ENCODE assay signal across 8 cellular contexts in the genomic region with DNA sequence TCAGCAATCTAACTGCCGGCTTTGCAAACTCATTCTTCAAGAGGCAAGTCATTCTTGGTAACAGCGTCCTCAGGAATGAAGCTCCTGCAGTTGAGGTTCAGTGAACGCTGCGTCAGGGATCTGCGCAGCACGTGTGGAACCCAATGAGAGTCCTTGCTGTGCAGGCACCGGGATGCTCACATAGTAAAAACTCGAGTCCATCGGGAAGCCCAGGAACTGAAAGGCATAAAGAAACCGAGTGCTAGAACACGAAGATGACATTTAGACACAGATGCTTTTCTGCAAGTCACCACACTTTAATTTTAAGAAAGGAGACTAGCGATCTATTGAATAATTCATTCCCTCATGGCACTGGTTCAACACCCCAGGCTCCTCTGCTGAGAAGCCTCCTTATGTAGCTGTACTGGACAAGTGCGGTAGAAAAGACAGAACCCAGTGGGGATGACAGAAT. TPM values are rescaled to one million over a fixed set of nuclear protein-coding genes. Genes with fewer than 3 reads are reported as not detected.
DNase-seq lines count a peak whose midpoint lies in the region; ATAC-seq and TF ChIP-seq lines count a peak whose summit lies in the region.

No MANE protein-coding gene starts in this region.

- H3K36me3 Mint-ChIP-seq in brain (peaks cover 24% of the 10 kb centered on the region), mesothelial cell of epicardium (peaks cover 7% of the 10 kb centered on the region)

- intact Hi-C loops in esophagus muscularis mucosa (cut with DNase I), result loop anchor here (5.0 kb wide), 1 partner anchor 38 kb away; no protein-coding TSS in a partner anchor

- peak overlapping the region; percentile 3 for H3K4me3 ChIP-seq in AG04449 (ENCODE audit: low read depth, low read length)
- H3K4me3 ChIP-seq in esophagus muscularis mucosa, result no peak overlapping the region

- CTCF ChIA-PET in AG04449 (lab: Yijun Ruan, JAX), result interaction anchor here (1.3 kb wide), 1 partner anchor 10 kb away, joined by 3 read pairs; no protein-coding TSS in a partner anchor

- no peaks in the 10 kb centered on the region for H3K27me3 ChIP-seq in esophagus muscularis mucosa

- TF ChIP-seq EP300 in esophagus muscularis mucosa (IDR thresholded peaks at IDR 0.05), result no peak

- H3K27me3 Mint-ChIP-seq in brain (peaks cover 3% of the 10 kb centered on the region), mesothelial cell of epicardium (ENCODE audit: low read depth) (no peaks in the 10 kb centered on the region)

- ATAC-seq in HG02610 (IDR thresholded peaks at IDR 0.05; ENCODE audit: unreplicated experiment) (no peak), GM19035 (IDR thresholded peaks at IDR 0.05; ENCODE audit: unreplicated experiment) (no peak)

- H3K9me3 Mint-ChIP-seq in brain (peaks cover 0 to 7% (median 2%) of the 10 kb centered on the region in 5 experiments), mesothelial cell of epicardium (no peaks in the 10 kb centered on the region)

- WGBS in esophagus muscularis mucosa, result 62% methylated on average over 13 of the region's 13 CpGs

- H3K27ac Mint-ChIP-seq in brain (peak overlapping the region; percentile 95 to 100 (median 99)), mesothelial cell of epicardium (peak overlapping the region; percentile 58)

- H3K27ac ChIP-seq in esophagus muscularis mucosa (replicated peaks in 1 of 4), result no peak overlapping the region

- no peaks in the 10 kb centered on the region for H3K9me3 ChIP-seq in esophagus muscularis mucosa

- H3K4me1 ChIP-seq in esophagus muscularis mucosa, result peaks cover 5 to 33% (median 27%) of the 10 kb centered on the region in 4 donors

- no peaks in the 10 kb centered on the region for H3K36me3 ChIP-seq in esophagus muscularis mucosa

- H3K4me3 Mint-ChIP-seq in brain, result peak overlapping the region; percentile 94 to 97 (median 96)
- H3K4me3 Mint-ChIP-seq in mesothelial cell of epicardium, result peak overlapping the region; percentile 89

- POLR2A ChIA-PET in AG04449 (lab: Yijun Ruan, JAX), result no interaction called here

- TF ChIP-seq CTCF in AG04449 (IDR thresholded peaks at IDR 0.05; ENCODE audit: insufficient read depth, low read length, missing control alignments), result no peak
- no peak for TF ChIP-seq CTCF in brain (conservative IDR thresholded peaks at IDR 0.05)
- no peak for TF ChIP-seq CTCF in mesothelial cell of epicardium (IDR thresholded peaks at IDR 0.05; ENCODE audit: unreplicated experiment)
- TF ChIP-seq CTCF in esophagus muscularis mucosa (IDR thresholded peaks at IDR 0.05), result no peak

- DNase-seq in AG04449 (ENCODE audit: low read depth, low spot score) (peak; percentile 56), EL (peak; percentile 64), mesothelial cell of epicardium (ENCODE audit: low spot score in 2 of 2, unreplicated experiment in 2 of 2) (no peak), esophagus muscularis mucosa (ENCODE audit: extremely low spot score) (no peak), COR-L47 (lab: John Stamatoyannopoulos, UW) (no peak)

- H3K4me1 Mint-ChIP-seq in brain (peaks cover 45% of the 10 kb centered on the region), mesothelial cell of epicardium (peaks cover 33% of the 10 kb centered on the region)

- no peak for TF ChIP-seq POLR2A in esophagus muscularis mucosa (IDR thresholded peaks at IDR 0.05; ENCODE audit: low read depth)

RNA-seq across cellular contexts. Expression of a gene that starts 2.1 kb away (rescaled TPM):
- 50.8 TPM for polyA plus RNA-seq in brain (ENCODE audit: insufficient read depth, low read depth, low replicate concordance)
- total RNA-seq in mesothelial cell of epicardium, result 280 to 284 TPM (median 282 TPM) in 3 replicates
- 10 to 100 TPM; 66.9 to 88.0 (median 75.3) TPM for total RNA-seq in esophagus muscularis mucosa

Comparison
In these comparisons a context has a peak if more than half of its experiments do, and no peak if none do; other contexts are left out.
1. DNase-seq: peak in AG04449 (single experiment) and EL (single experiment); none in mesothelial cell of epicardium (0 of 2), esophagus muscularis mucosa (single experiment) and COR-L47 (single experiment).